In genomic region chr4:149498246-149498645, GRCh38 we compare ENCODE assay signal across 33 cellular contexts.
"Had no signal": no experiment of that assay in that cellular context is flagged by ENCODE, and none has a peak within 500 bp of the region (broad histone marks: within the 10 kb centered on the region; RNA-seq: fewer than 3 reads in every experiment).

No MANE protein-coding gene starts in this region.

- H3K4me3 Mint-ChIP-seq: activated CD4-positive, alpha-beta T cell treated with anti-CD3 and anti-CD28 coated beads, Interleukin-2, amount 10 ng/mL, durations not matched to agents 24 days and 14 days; activated CD8-positive, alpha-beta T cell treated with anti-CD3 and anti-CD28 coated beads for 36 hours; activated naive CD8-positive, alpha-beta T cell treated with anti-CD3 and anti-CD28 coated beads for 36 hours; activated T-cell treated with anti-CD3 and anti-CD28 coated beads, Interleukin-2, amount 50 U/mL, for 72 hours; activated T-helper 17 cell treated with anti-CD3 and anti-CD28 coated beads, Interleukin-2, amount 50 U/mL, for 72 hours; central memory CD8-positive, alpha-beta T cell; T-helper 1 cell treated with Interleukin-12 subunit alpha and Interleukin-12 subunit beta and Interleukin-4 antibody, amounts not matched to agents 30 μg/mL and 1 μg/mL, for 36 hours; T-helper 2 cell treated with Interferon-gamma antibody and Interleukin-4, amounts not matched to agents 5 μg/mL and 100 μg/mL, for 36 hours had no signal

- H3K9me3 Mint-ChIP-seq: activated CD4-positive, alpha-beta T cell treated with anti-CD3 and anti-CD28 coated beads, Interleukin-2, amount 10 ng/mL, durations not matched to agents 24 days and 14 days; activated CD8-positive, alpha-beta T cell treated with anti-CD3 and anti-CD28 coated beads for 36 hours; activated naive CD8-positive, alpha-beta T cell treated with anti-CD3 and anti-CD28 coated beads for 36 hours; T-helper 1 cell treated with Interleukin-12 subunit alpha and Interleukin-12 subunit beta and Interleukin-4 antibody, amounts not matched to agents 30 μg/mL and 1 μg/mL, for 36 hours had no signal

- H3K4me3 ChIP-seq: cardiac muscle cell, K562, PC-9 had no signal

- H3K4me2 ChIP-seq: PC-9 had no signal

- DNase-seq: activated CD4-positive, alpha-beta T cell treated with anti-CD3 and anti-CD28 coated beads, Interleukin-2, amount 10 ng/mL, durations not matched to agents 24 days and 14 days; activated CD4-positive, alpha-beta T cell treated with anti-CD3 and anti-CD28 coated beads, Interleukin-2, amount 50 U/mL, for 4 hours; activated CD8-positive, alpha-beta T cell treated with anti-CD3 and anti-CD28 coated beads for 36 hours; activated effector memory CD4-positive, alpha-beta T cell treated with anti-CD3 and anti-CD28 coated beads, Interleukin-2, amount 50 U/mL, for 16 hours; activated naive CD4-positive, alpha-beta T cell; activated naive CD4-positive, alpha-beta T cell treated with anti-CD3 and anti-CD28 coated beads, Interleukin-2, amount 50 U/mL, for 16 hours; activated naive CD8-positive, alpha-beta T cell treated with anti-CD3 and anti-CD28 coated beads for 36 hours; activated T-cell treated with anti-CD3 and anti-CD28 coated beads, Interleukin-2, amount 50 U/mL, for 1 hour; activated T-cell treated with anti-CD3 and anti-CD28 coated beads, Interleukin-2, amount 50 U/mL, for 72 hours; amniotic stem cell; aorta; brain microvascular endothelial cell; Karpas-422; MM.1S; NCI-H1092; NCI-H1436 treated with DMSO at 0.1 percent for 48 hours; NCI-H187; NCI-H2029 treated with DMSO at 0.1 percent for 48 hours; NCI-H2107; NCI-H2171; NCI-H510A; NCI-H526; NCI-H748 treated with DMSO at 0.1 percent for 48 hours; NK-92 treated with Interleukin-12 subunit alpha and Interleukin-12 subunit beta, amount 100 ng/mL, for 24 hours had no signal

- H3K27me3 Mint-ChIP-seq: activated CD4-positive, alpha-beta T cell treated with anti-CD3 and anti-CD28 coated beads, Interleukin-2, amount 10 ng/mL, durations not matched to agents 24 days and 14 days; activated CD8-positive, alpha-beta T cell treated with anti-CD3 and anti-CD28 coated beads for 36 hours; activated naive CD8-positive, alpha-beta T cell treated with anti-CD3 and anti-CD28 coated beads for 36 hours; activated T-helper 17 cell treated with anti-CD3 and anti-CD28 coated beads, Interleukin-2, amount 50 U/mL, for 72 hours; central memory CD8-positive, alpha-beta T cell had no signal

- H3K27ac Mint-ChIP-seq: activated CD4-positive, alpha-beta T cell treated with anti-CD3 and anti-CD28 coated beads, Interleukin-2, amount 10 ng/mL, durations not matched to agents 24 days and 14 days; activated CD8-positive, alpha-beta T cell treated with anti-CD3 and anti-CD28 coated beads for 36 hours; activated naive CD8-positive, alpha-beta T cell treated with anti-CD3 and anti-CD28 coated beads for 36 hours; activated T-cell treated with anti-CD3 and anti-CD28 coated beads, Interleukin-2, amount 50 U/mL, for 72 hours; activated T-helper 17 cell treated with anti-CD3 and anti-CD28 coated beads, Interleukin-2, amount 50 U/mL, for 72 hours; T-helper 1 cell treated with Interleukin-12 subunit alpha and Interleukin-12 subunit beta and Interleukin-4 antibody, amounts not matched to agents 30 μg/mL and 1 μg/mL, for 36 hours; T-helper 2 cell treated with Interferon-gamma antibody and Interleukin-4, amounts not matched to agents 5 μg/mL and 100 μg/mL, for 36 hours had no signal

- ATAC-seq: activated CD8-positive, alpha-beta T cell treated with anti-CD3 and anti-CD28 coated beads for 36 hours; activated T-cell treated with anti-CD3 and anti-CD28 coated beads, Interleukin-2, amount 50 U/mL, for 72 hours; activated T-helper 17 cell treated with anti-CD3 and anti-CD28 coated beads, Interleukin-2, amount 50 U/mL, for 72 hours; K562; Right ventricle myocardium inferior had no signal

- H3K27ac ChIP-seq: brain microvascular endothelial cell, cardiac muscle cell, PC-9, RWPE1 had no signal

- H3K36me3 Mint-ChIP-seq: activated naive CD8-positive, alpha-beta T cell treated with anti-CD3 and anti-CD28 coated beads for 36 hours had no signal

- H3K4me1 Mint-ChIP-seq: activated CD4-positive, alpha-beta T cell treated with anti-CD3 and anti-CD28 coated beads, Interleukin-2, amount 10 ng/mL, durations not matched to agents 24 days and 14 days; activated naive CD8-positive, alpha-beta T cell treated with anti-CD3 and anti-CD28 coated beads for 36 hours; activated T-helper 17 cell treated with anti-CD3 and anti-CD28 coated beads, Interleukin-2, amount 50 U/mL, for 72 hours; central memory CD8-positive, alpha-beta T cell had no signal

- H2AFZ ChIP-seq: PC-9 had no signal

- H3K36me3 ChIP-seq: brain microvascular endothelial cell, cardiac muscle cell had no signal

- H3K27me3 ChIP-seq: brain microvascular endothelial cell, cardiac muscle cell had no signal
